Comparison of ENCODE assay signal across 10 cellular contexts in genomic region chr14:32509632-32510187, GRCh38.
DNase-seq lines count a peak whose midpoint lies in the region; ATAC-seq and TF ChIP-seq lines count a peak whose summit lies in the region.
"Had no signal": no experiment of that assay in that cellular context is flagged by ENCODE, and none has a peak within 500 bp of the region (broad histone marks: within the 10 kb centered on the region; RNA-seq: fewer than 3 reads in every experiment).

No MANE protein-coding gene starts in this region.

- no peak for ATAC-seq in HG03045 (IDR thresholded peaks at IDR 0.05; ENCODE audit: unreplicated experiment)

- TF ChIP-seq CTCF in colonic mucosa (IDR thresholded peaks at IDR 0.05), result no peak

- H3K36me3 ChIP-seq in subcutaneous abdominal adipose tissue (ENCODE audit: control insufficient read depth in 5 of 5, insufficient read depth in 5 of 5, low read length in 5 of 5) (no peaks in the 10 kb centered on the region), colonic mucosa (no peaks in the 10 kb centered on the region)

- H3K27ac ChIP-seq in caudate nucleus (ENCODE audit: low read depth, low read length) (peak overlapping the region; percentile 100), subcutaneous abdominal adipose tissue (ENCODE audit: low read depth, low read length) (no peak overlapping the region), colonic mucosa (no peak overlapping the region)
- H3K27ac ChIP-seq: SK-N-MC had no signal

- no peaks in the 10 kb centered on the region for H3K27me3 ChIP-seq in subcutaneous abdominal adipose tissue (ENCODE audit: control insufficient read depth in 5 of 5, insufficient read depth in 4 of 5, low read length in 5 of 5)
- H3K27me3 ChIP-seq in colonic mucosa, result no peaks in the 10 kb centered on the region

- H3K9ac ChIP-seq in subcutaneous abdominal adipose tissue (ENCODE audit: low read length in 5 of 5) (peak overlapping the region in 1 of 5 donors; percentile 23), colonic mucosa (ENCODE audit: low read depth in 2 of 2, low read length in 2 of 2) (no peak overlapping the region)

- H3K9me3 ChIP-seq in subcutaneous abdominal adipose tissue (ENCODE audit: control insufficient read depth in 5 of 5, low read length in 5 of 5) (no peaks in the 10 kb centered on the region), colonic mucosa (no peaks in the 10 kb centered on the region)

- H3K4me1 ChIP-seq in subcutaneous abdominal adipose tissue (ENCODE audit: control insufficient read depth in 5 of 5, insufficient read depth in 5 of 5, low read length in 5 of 5), result peaks cover 0 to 12% (median 3%) of the 10 kb centered on the region in 5 donors
- no peaks in the 10 kb centered on the region for H3K4me1 ChIP-seq in colonic mucosa

- DNase-seq in HPDE6-E6E7 (ENCODE audit: extremely low spot score) (peak; percentile 27), caudate nucleus (lab: John Stamatoyannopoulos, UW) (peak in 57 of 61 donors; percentile 20 to 95 (median 76)), left kidney (ENCODE audit: low read depth, low spot score) (peak; percentile 43), colonic mucosa (no peak), AML-193 (lab: John Stamatoyannopoulos, UW) (no peak)
- DNase-seq in activated CD8-positive, alpha-beta memory T cell treated with anti-CD3 and anti-CD28 coated beads, Interleukin-2, amount 50 U/mL, for 4 hours, result no peak
- DNase-seq: H7 had no signal

- intact Hi-C loops in colonic mucosa (cut with DNase I), result no loop called here

- H3K4me3 ChIP-seq in subcutaneous abdominal adipose tissue (ENCODE audit: low read depth in 1 of 5, low read length in 5 of 5) (peak overlapping the region in 3 of 5 donors; percentile 11 to 33 (median 25)), colonic mucosa (no peak overlapping the region)
- H3K4me3 ChIP-seq: SK-N-MC had no signal

Comparison
In these comparisons a context has a peak if more than half of its experiments do, and no peak if none do; other contexts are left out.
1. DNase-seq: peak in HPDE6-E6E7 (single experiment), caudate nucleus (57 of 61) and left kidney (single experiment); none in colonic mucosa (single experiment), activated CD8-positive, alpha-beta memory T cell treated with anti-CD3 and anti-CD28 coated beads, Interleukin-2, amount 50 U/mL, for 4 hours (single experiment) and AML-193 (0 of 2).